ENCODE assay signal across 9 cellular contexts in genomic region chr3:131386429-131386926, GRCh38. TPM values are rescaled to one million over a fixed set of nuclear protein-coding genes. Genes with fewer than 3 reads are reported as not detected.
A peak's percentile ranks its signal among the peaks of the same experiment; 100 is the strongest.
DNase-seq lines count a peak whose midpoint lies in the region; ATAC-seq and TF ChIP-seq lines count a peak whose summit lies in the region.
"Had no signal": no experiment of that assay in that cellular context is flagged by ENCODE, and none has a peak within 500 bp of the region (broad histone marks: within the 10 kb centered on the region; RNA-seq: fewer than 3 reads in every experiment).

No MANE protein-coding gene starts in this region.

- WGBS in mesenchymal stem cell: 76% methylated on average over 5 of the region's 5 CpGs
- WGBS in transverse colon (ENCODE audit: low coverage in 1 of 2), 2 donors: 29 to 43% methylated on average over 1 to 5 of the region's 5 CpGs

- H2BK12ac ChIP-seq in mesenchymal stem cell (ENCODE audit: low read length in 2 of 2): no peak overlapping the region

- intact Hi-C loops in transverse colon (cut with DNase I; ENCODE audit: low total_unique reads): no loop called here

- no peak overlapping the region for H2BK120ac ChIP-seq in mesenchymal stem cell (ENCODE audit: low read depth, low read length)

- H4K91ac ChIP-seq in mesenchymal stem cell (ENCODE audit: low read length): no peak overlapping the region

- TF ChIP-seq CTCF in transverse colon (IDR thresholded peaks at IDR 0.05) (no peak), foreskin keratinocyte (conservative IDR thresholded peaks at IDR 0.05) (no peak)

- no peak overlapping the region for H3K27ac Mint-ChIP-seq in activated CD8-positive, alpha-beta memory T cell treated with anti-CD3 and anti-CD28 coated beads, Interleukin-2, amount 10 ng/mL, durations not matched to agents 7 days and 5 days

- no peak overlapping the region for H3K18ac ChIP-seq in mesenchymal stem cell (ENCODE audit: low read depth in 1 of 2, low read length in 2 of 2)

- H4K8ac ChIP-seq in mesenchymal stem cell (ENCODE audit: low read length): no peak overlapping the region

- H3K9me3 ChIP-seq in mesenchymal stem cell (ENCODE audit: control insufficient read depth, low read length): no peaks in the 10 kb centered on the region
- H3K9me3 ChIP-seq in transverse colon: no peaks in the 10 kb centered on the region

- ATAC-seq in activated CD8-positive, alpha-beta memory T cell treated with anti-CD3 and anti-CD28 coated beads, Interleukin-2, amount 10 ng/mL, durations not matched to agents 7 days and 5 days: peak; percentile 4
- ATAC-seq in foreskin keratinocyte (no peak), GM18858 (IDR thresholded peaks at IDR 0.05; ENCODE audit: unreplicated experiment) (no peak)

- H3K27me3 ChIP-seq in mesenchymal stem cell (ENCODE audit: control insufficient read depth in 1 of 2, insufficient read depth in 1 of 2, low read length in 2 of 2): no peaks in the 10 kb centered on the region
- H3K27me3 ChIP-seq in transverse colon: no peaks in the 10 kb centered on the region
- no peaks in the 10 kb centered on the region for H3K27me3 ChIP-seq in foreskin keratinocyte

- H2AFZ ChIP-seq in mesenchymal stem cell (ENCODE audit: low read depth, low read length): no peak overlapping the region

- no peak overlapping the region for H3K23ac ChIP-seq in mesenchymal stem cell (ENCODE audit: low read length in 2 of 2)

- H3K4me2 ChIP-seq in mesenchymal stem cell (ENCODE audit: low read length, poor library complexity, severe bottlenecking): no peak overlapping the region

- H2BK5ac ChIP-seq in mesenchymal stem cell (ENCODE audit: low read depth, low read length, poor library complexity, severe bottlenecking): no peak overlapping the region

- DNase-seq in activated CD8-positive, alpha-beta memory T cell treated with anti-CD3 and anti-CD28 coated beads, Interleukin-2, amount 10 ng/mL, durations not matched to agents 7 days and 5 days: no peak
- no peak for DNase-seq in activated CD8-positive, alpha-beta memory T cell treated with anti-CD3 and anti-CD28 coated beads for 24 hours
- DNase-seq in mesenchymal stem cell: peak; percentile 42
- DNase-seq in transverse colon: peak; percentile 79
- DNase-seq in foreskin keratinocyte: no peak
- no peak for DNase-seq in iPS-NIHi7 (ENCODE audit: extremely low spot score)
- DNase-seq: islet precursor cell had no signal

- H3K27ac ChIP-seq in cingulate gyrus (ENCODE audit: low read depth, low read length) (peak overlapping the region; percentile 35), mesenchymal stem cell (ENCODE audit: low read length, poor library complexity, severe bottlenecking) (no peak overlapping the region), transverse colon (peak overlapping the region; percentile 70 to 83 (median 78)), foreskin keratinocyte (no peak overlapping the region)

- H3K14ac ChIP-seq in mesenchymal stem cell (ENCODE audit: low read length in 2 of 2): no peak overlapping the region

- no peaks in the 10 kb centered on the region for H3K9me3 Mint-ChIP-seq in activated CD8-positive, alpha-beta memory T cell treated with anti-CD3 and anti-CD28 coated beads, Interleukin-2, amount 10 ng/mL, durations not matched to agents 7 days and 5 days (ENCODE audit: low read depth)

- H3K4ac ChIP-seq in mesenchymal stem cell (ENCODE audit: low read depth in 1 of 2, low read length in 2 of 2): no peak overlapping the region

- H3K79me1 ChIP-seq in mesenchymal stem cell (replicated peaks; ENCODE audit: low read length, poor library complexity, severe bottlenecking): peaks cover 31% of the 10 kb centered on the region

- H3K4me1 ChIP-seq in mesenchymal stem cell (ENCODE audit: control insufficient read depth, insufficient read depth, low read depth, low read length): peaks cover 7% of the 10 kb centered on the region
- H3K4me1 ChIP-seq in transverse colon: peaks cover 16 to 64% (median 41%) of the 10 kb centered on the region in 4 donors
- H3K4me1 ChIP-seq in foreskin keratinocyte: no peaks in the 10 kb centered on the region

- CTCF ChIA-PET in activated CD8-positive, alpha-beta memory T cell treated with anti-CD3 and anti-CD28 coated beads, Interleukin-2, amount 10 ng/mL, durations not matched to agents 7 days and 5 days (lab: Charles Lee): interaction anchor here (1.1 kb wide), 1 partner anchor 19 kb away, joined by 3 read pairs; no protein-coding TSS in a partner anchor

- H3K4me3 Mint-ChIP-seq in activated CD8-positive, alpha-beta memory T cell treated with anti-CD3 and anti-CD28 coated beads, Interleukin-2, amount 10 ng/mL, durations not matched to agents 7 days and 5 days: no peak overlapping the region

- peaks cover 30% of the 10 kb centered on the region for H3K4me1 Mint-ChIP-seq in activated CD8-positive, alpha-beta memory T cell treated with anti-CD3 and anti-CD28 coated beads, Interleukin-2, amount 10 ng/mL, durations not matched to agents 7 days and 5 days

- H3K36me3 Mint-ChIP-seq in activated CD8-positive, alpha-beta memory T cell treated with anti-CD3 and anti-CD28 coated beads, Interleukin-2, amount 10 ng/mL, durations not matched to agents 7 days and 5 days: peaks cover 15% of the 10 kb centered on the region

- H3K4me3 ChIP-seq in mesenchymal stem cell (ENCODE audit: insufficient read depth in 1 of 2, low read depth in 1 of 2, low read length in 2 of 2): no peak overlapping the region
- no peak overlapping the region for H3K4me3 ChIP-seq in transverse colon

- in situ Hi-C loops in transverse colon (cut with MboI; ENCODE audit: low pct_ligation_motif_present in 1 of 4, low pct_unique_long_range_greater_than_20kb in 1 of 4, low sequenced_read_pairs in 3 of 4): loop anchor here in 2 of 4 donors (25.0 kb wide), 2 partner anchors 349 to 624 kb away; partner anchors contain the start of genes ASTE1 (in 1 of the 2) and NEK11 (in 1 of the 2)

- no peak overlapping the region for H2AK5ac ChIP-seq in mesenchymal stem cell (ENCODE audit: low read length, severe bottlenecking)

- TF ChIP-seq EP300 in transverse colon (IDR thresholded peaks at IDR 0.05; ENCODE audit: low read depth): peak; percentile 59

- no peak overlapping the region for H3K9ac ChIP-seq in mesenchymal stem cell (ENCODE audit: low read length)

- no peak for TF ChIP-seq POLR2A in transverse colon (IDR thresholded peaks at IDR 0.05)

- no peak overlapping the region for H2BK15ac ChIP-seq in mesenchymal stem cell (ENCODE audit: low read depth, poor library complexity, severe bottlenecking)

- H3K36me3 ChIP-seq in mesenchymal stem cell (ENCODE audit: control insufficient read depth in 1 of 2, insufficient read depth in 2 of 2, low read depth in 1 of 2, low read length in 2 of 2) (peaks cover 26 to 36% of the 10 kb centered on the region in 2 experiments), transverse colon (no peaks in the 10 kb centered on the region)

- no peaks in the 10 kb centered on the region for H3K27me3 Mint-ChIP-seq in activated CD8-positive, alpha-beta memory T cell treated with anti-CD3 and anti-CD28 coated beads, Interleukin-2, amount 10 ng/mL, durations not matched to agents 7 days and 5 days

RNA-seq across cellular contexts. Expression of gene NUDT16, which starts 4.9 kb away (rescaled TPM):
- 10 to 100 TPM in 1 of 2 experiments, 1 to 10 TPM in 1; 9.8 to 11.5 TPM for total RNA-seq in activated CD8-positive, alpha-beta memory T cell treated with anti-CD3 and anti-CD28 coated beads, Interleukin-2, amount 10 ng/mL, durations not matched to agents 7 days and 5 days
- polyA plus RNA-seq in mesenchymal stem cell (2013, experiment 1 of 2): 9.2 TPM
- 8.6 TPM for polyA plus RNA-seq in mesenchymal stem cell (2013, experiment 2 of 2)
- 10 to 100 TPM; 45.6 to 57.9 (median 49.1) TPM for total RNA-seq in transverse colon
- total RNA-seq in foreskin keratinocyte: 8.0 and 9.2 TPM in 2 replicates
- polyA plus RNA-seq in foreskin keratinocyte: 9.1 and 9.8 TPM in 2 replicates

Comparison
In these comparisons a context has a peak if more than half of its experiments do, and no peak if none do; other contexts are left out.
1. DNase-seq: peak in mesenchymal stem cell (single experiment) and transverse colon (single experiment); none in activated CD8-positive, alpha-beta memory T cell treated with anti-CD3 and anti-CD28 coated beads, Interleukin-2, amount 10 ng/mL, durations not matched to agents 7 days and 5 days (single experiment), activated CD8-positive, alpha-beta memory T cell treated with anti-CD3 and anti-CD28 coated beads for 24 hours (single experiment), foreskin keratinocyte (0 of 2) and iPS-NIHi7 (single experiment).
2. H3K27ac ChIP-seq: peak in cingulate gyrus (single experiment) and transverse colon (4 of 4); none in mesenchymal stem cell (single experiment) and foreskin keratinocyte (single experiment).